ENCODE assay signal across 8 cellular contexts in the genomic region with DNA sequence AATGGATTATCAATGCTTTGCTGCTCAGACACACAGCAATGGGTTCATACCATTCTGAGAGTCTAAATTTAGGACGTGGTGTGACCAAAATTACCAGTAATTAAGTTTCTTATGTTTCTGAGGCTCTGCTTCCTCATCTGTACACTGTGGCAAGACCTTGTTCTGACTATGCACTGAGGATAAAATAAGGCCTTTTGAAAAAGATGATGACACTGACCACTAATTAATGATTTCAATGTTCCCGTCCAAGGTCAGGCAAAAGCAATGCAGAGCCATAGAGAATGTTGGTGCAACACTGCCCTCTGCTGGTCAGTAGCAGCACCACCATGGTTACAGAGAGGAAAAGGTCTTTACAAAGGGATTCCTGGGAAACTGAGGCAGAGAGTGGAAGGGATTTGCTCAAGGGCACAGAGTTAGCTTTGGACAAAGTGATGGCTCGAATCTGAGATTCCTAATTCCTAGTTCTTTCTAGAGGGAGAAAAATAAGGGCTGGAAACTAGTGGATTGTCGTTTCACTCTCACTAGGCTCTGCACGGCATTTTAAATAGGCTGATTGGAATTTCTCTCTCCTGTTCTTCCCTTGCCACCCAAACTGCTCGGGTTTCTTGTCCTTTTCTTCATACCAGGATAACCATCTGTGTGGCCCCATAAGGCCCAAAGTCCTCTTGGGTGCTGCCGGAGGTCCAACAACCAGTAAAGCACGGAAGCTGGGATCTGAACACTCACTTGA.
DNase-seq lines count a peak whose midpoint lies in the region; ATAC-seq and TF ChIP-seq lines count a peak whose summit lies in the region.

No MANE protein-coding gene starts in this region.

- in situ Hi-C loops in astrocyte of the spinal cord (cut with HindIII; ENCODE audit: low sequenced_read_pairs) = no loop called here

- no peak overlapping the region for H3K4me3 Mint-ChIP-seq in T-helper 2 cell treated with Interferon-gamma antibody and Interleukin-4, amounts not matched to agents 5 μg/mL and 100 μg/mL, for 36 hours

- peak; percentile 93 for TF ChIP-seq CTCF in astrocyte of the spinal cord (IDR thresholded peaks at IDR 0.05; ENCODE audit: low read depth, low read length)

- no peaks in the 10 kb centered on the region for H3K27me3 Mint-ChIP-seq in T-helper 2 cell treated with Interferon-gamma antibody and Interleukin-4, amounts not matched to agents 5 μg/mL and 100 μg/mL, for 36 hours (ENCODE audit: low read depth)

- no peaks in the 10 kb centered on the region for H3K36me3 Mint-ChIP-seq in T-helper 2 cell treated with Interferon-gamma antibody and Interleukin-4, amounts not matched to agents 5 μg/mL and 100 μg/mL, for 36 hours (ENCODE audit: low read depth)

- no peaks in the 10 kb centered on the region for H3K9me3 Mint-ChIP-seq in T-helper 2 cell treated with Interferon-gamma antibody and Interleukin-4, amounts not matched to agents 5 μg/mL and 100 μg/mL, for 36 hours

- no peak overlapping the region for H3K4me3 ChIP-seq in astrocyte of the spinal cord (ENCODE audit: low read depth, low read length)

- peak; percentile 72 for ATAC-seq in GM21619 (IDR thresholded peaks at IDR 0.05; ENCODE audit: unreplicated experiment)
- no peak for ATAC-seq in GM21367 (IDR thresholded peaks at IDR 0.05; ENCODE audit: unreplicated experiment)

- DNase-seq in DMS114 treated with DMSO at 0.1 percent for 48 hours (lab: John Stamatoyannopoulos, UW; ENCODE audit: unreplicated experiment) (peak; percentile 61), NCI-H1105 treated with DMSO at 0.1 percent for 48 hours (lab: John Stamatoyannopoulos, UW) (peak; percentile 41), astrocyte of the spinal cord (ENCODE audit: low read depth, low spot score) (peak; percentile 59), iPS-NIHi11 (ENCODE audit: low spot score) (peak; percentile 77)
- DNase-seq in T-helper 2 cell treated with Interferon-gamma antibody and Interleukin-4, amounts not matched to agents 5 μg/mL and 100 μg/mL, for 36 hours (ENCODE audit: low spot score) = peak; percentile 48
- DNase-seq in stimulated activated CD4-positive, alpha-beta T cell treated with anti-CD3 and anti-CD28 coated beads, Interleukin-12 subunit alpha, Interleukin-12 subunit beta, amount 100 ng/mL, for 48 hours (ENCODE audit: low read depth in 2 of 3, low spot score in 1 of 3) = peak in 2 of 3 donors; percentile 48 to 61

- H3K27ac Mint-ChIP-seq in T-helper 2 cell treated with Interferon-gamma antibody and Interleukin-4, amounts not matched to agents 5 μg/mL and 100 μg/mL, for 36 hours = no peak overlapping the region

- H3K4me1 Mint-ChIP-seq in T-helper 2 cell treated with Interferon-gamma antibody and Interleukin-4, amounts not matched to agents 5 μg/mL and 100 μg/mL, for 36 hours (ENCODE audit: low read depth) = peaks cover 6% of the 10 kb centered on the region
